ENCODE assay signal across 20 cellular contexts in genomic region chr5:1563617-1564181, GRCh38. TPM values are rescaled to one million over a fixed set of nuclear protein-coding genes. Genes with fewer than 3 reads are reported as not detected.
DNase-seq lines count a peak whose midpoint lies in the region; FAIRE-seq and TF ChIP-seq lines count a peak whose summit lies in the region.
"Had no signal": no experiment of that assay in that cellular context is flagged by ENCODE, and none has a peak within 500 bp of the region (broad histone marks: within the 10 kb centered on the region; RNA-seq: fewer than 3 reads in every experiment).

No MANE protein-coding gene starts in this region.

- H3K4me3 ChIP-seq in BLaER1 (no peak overlapping the region), HEK293 (ENCODE audit: low read depth, low read length) (no peak overlapping the region), endothelial cell of umbilical vein (replicated peaks in 1 of 3; ENCODE audit: insufficient read depth in 1 of 3, low read depth in 1 of 3, low read length in 3 of 3) (no peak overlapping the region), neutrophil (ENCODE audit: low read depth in 1 of 2, low read length in 1 of 2) (no peak overlapping the region)
- H3K4me3 ChIP-seq: GM12878, hepatocyte had no signal

- DNase-seq in endothelial cell of umbilical vein (ENCODE audit: low read depth, low spot score): no peak
- DNase-seq in cardiac septum (ENCODE audit: low spot score): no peak
- no peak for DNase-seq in NK-92 (lab: John Stamatoyannopoulos, UW; ENCODE audit: unreplicated experiment)
- no peak for DNase-seq in activated CD8-positive, alpha-beta memory T cell treated with anti-CD3 and anti-CD28 coated beads, Interleukin-2, amount 50 U/mL, for 48 hours
- DNase-seq in HK-2 (ENCODE audit: unreplicated experiment): no peak
- DNase-seq: activated CD4-positive, alpha-beta T cell treated with anti-CD3 and anti-CD28 coated beads, Interleukin-2, amount 50 U/mL, for 1 hour; CD8-positive, alpha-beta memory T cell; cerebellar nuclear complex; effector CD4-positive, alpha-beta T cell; NCI-H1092 treated with DMSO at 0.1 percent for 48 hours; NCI-H1930; NCI-H2227 treated with DMSO at 0.1 percent for 48 hours; occipital lobe; stimulated activated CD4-positive, alpha-beta T cell treated with anti-CD3 and anti-CD28 coated beads, Interleukin-12 subunit alpha, Interleukin-12 subunit beta, amount 100 ng/mL, for 4 hours had no signal

- no peak for TF ChIP-seq POLR2A in endothelial cell of umbilical vein (IDR thresholded peaks at IDR 0.05; ENCODE audit: low read depth, low read length)

- peak overlapping the region; percentile 59 for H2AFZ ChIP-seq in endothelial cell of umbilical vein (ENCODE audit: low read depth, low read length)
- H2AFZ ChIP-seq: hepatocyte had no signal

- TF ChIP-seq CTCF in HEK293 (tag by site-specific recombination; IDR thresholded peaks at IDR 0.05) (no peak), endothelial cell of umbilical vein (IDR thresholded peaks at IDR 0.05; ENCODE audit: extremely low read depth in 1 of 2, insufficient read depth in 1 of 2, low read depth in 1 of 2, low read length in 2 of 2) (no peak), neutrophil (IDR thresholded peaks at IDR 0.05) (no peak)

- CTCF ChIA-PET in HEK293 (lab: Yijun Ruan, JAX): no interaction called here
- CTCF ChIA-PET in endothelial cell of umbilical vein (lab: Charles Lee): no interaction called here

- no peaks in the 10 kb centered on the region for H3K79me2 ChIP-seq in endothelial cell of umbilical vein (ENCODE audit: control insufficient read depth, insufficient read depth, low read length)
- H3K79me2 ChIP-seq: hepatocyte had no signal

- no TSS peak for BruUV-seq in endothelial cell of umbilical vein (replicated peaks; lab: Mats Ljungman, UMichigan)

- H3K9me1 ChIP-seq in endothelial cell of umbilical vein (replicated peaks; ENCODE audit: control insufficient read depth, extremely low read depth, insufficient read depth, low read length): no peaks in the 10 kb centered on the region

- H3K9me3 ChIP-seq in BLaER1: no peaks in the 10 kb centered on the region
- H3K9me3 ChIP-seq in HEK293 (ENCODE audit: control insufficient read depth, insufficient read depth, low read depth, low read length): no peaks in the 10 kb centered on the region
- H3K9me3 ChIP-seq in endothelial cell of umbilical vein (replicated peaks; ENCODE audit: control insufficient read depth, insufficient read depth, low read length): no peaks in the 10 kb centered on the region
- no peaks in the 10 kb centered on the region for H3K9me3 ChIP-seq in neutrophil

- H3K4me2 ChIP-seq in BLaER1: peak overlapping the region; percentile 37; the same call in 1 of the 2 replicates
- no peak overlapping the region for H3K4me2 ChIP-seq in endothelial cell of umbilical vein (ENCODE audit: insufficient read depth, low read length)
- H3K4me2 ChIP-seq: hepatocyte had no signal

- H3K9ac ChIP-seq in BLaER1 (no peak overlapping the region), endothelial cell of umbilical vein (replicated peaks; ENCODE audit: extremely low read depth, insufficient read depth, low read length) (no peak overlapping the region)

- H3K4me1 ChIP-seq in BLaER1 (peaks cover 34% of the 10 kb centered on the region), HEK293 (ENCODE audit: control insufficient read depth, insufficient read depth, low read length) (no peaks in the 10 kb centered on the region), endothelial cell of umbilical vein (ENCODE audit: control insufficient read depth, extremely low read depth, insufficient read depth, low read length) (peaks cover 26% of the 10 kb centered on the region), neutrophil (ENCODE audit: control insufficient read depth in 1 of 2, insufficient read depth in 1 of 2, low read depth in 1 of 2, low read length in 1 of 2) (peaks cover 0 to 10% of the 10 kb centered on the region in 2 experiments)
- H3K4me1 ChIP-seq: foreskin keratinocyte had no signal

- POLR2A ChIA-PET in HEK293 (lab: Yijun Ruan, JAX) (no interaction called here), endothelial cell of umbilical vein (lab: Charles Lee) (no interaction called here)

- peak; percentile 89 for FAIRE-seq in endothelial cell of umbilical vein (lab: Jason Lieb, UNC)
- FAIRE-seq: GM12878 had no signal

- H3K36me3 ChIP-seq in BLaER1 (peaks cover 10% of the 10 kb centered on the region), HEK293 (ENCODE audit: control insufficient read depth in 2 of 2, insufficient read depth in 1 of 2, low read length in 2 of 2) (peaks cover 0 to 11% of the 10 kb centered on the region in 2 experiments; a peak in 1 of 3 replicates), endothelial cell of umbilical vein (ENCODE audit: control insufficient read depth in 2 of 2, extremely low read depth in 1 of 2, insufficient read depth in 2 of 2, low read length in 2 of 2) (no peaks in the 10 kb centered on the region), neutrophil (no peaks in the 10 kb centered on the region)

- H4K20me1 ChIP-seq in BLaER1 (0 out of 2 replicates have a peak, but pooled peaks cover 5% of the 10 kb centered on the region), endothelial cell of umbilical vein (replicated peaks; ENCODE audit: control insufficient read depth, extremely low read depth, insufficient read depth, low read length) (no peaks in the 10 kb centered on the region)

- dilution Hi-C loops in endothelial cell of umbilical vein (cut with MboI; ENCODE audit: extremely low pct_ligation_motif_present, low sequenced_read_pairs): no loop called here

- intact Hi-C loops in endothelial cell of umbilical vein (cut with micrococcal nuclease): loop anchor here (2.0 kb wide), 1 partner anchor 41 kb away; the partner anchor contains the start of gene LPCAT1
- intact Hi-C loops in cardiac septum (cut with DNase I): no loop called here

- no peaks in the 10 kb centered on the region for H3K27me3 ChIP-seq in BLaER1
- H3K27me3 ChIP-seq in endothelial cell of umbilical vein (ENCODE audit: control insufficient read depth in 2 of 2, insufficient read depth in 2 of 2, low read length in 2 of 2): no peaks in the 10 kb centered on the region
- H3K27me3 ChIP-seq in neutrophil: peaks cover 9% of the 10 kb centered on the region
- H3K27me3 ChIP-seq: foreskin keratinocyte, hepatocyte had no signal

- no peak overlapping the region for H3K27ac ChIP-seq in BLaER1
- no peak overlapping the region for H3K27ac ChIP-seq in HEK293 (ENCODE audit: extremely low read depth, low read depth, low read length)
- H3K27ac ChIP-seq in endothelial cell of umbilical vein (ENCODE audit: insufficient read depth, low read depth, low read length): peak overlapping the region; percentile 37
- peak overlapping the region; percentile 55 for H3K27ac ChIP-seq in neutrophil
- H3K27ac ChIP-seq: foreskin keratinocyte, hepatocyte had no signal

TF ChIP-seq in HEK293, 187 proteins besides CTCF, POLR2A, EP300 and RAD21 (continues in another document):
- 0 out of 2 replicates have a peak, but pooled peaks have one; percentile 6 for TF ChIP-seq GLIS2 (tag by site-specific recombination; IDR thresholded peaks at IDR 0.05)

TF ChIP-seq in endothelial cell of umbilical vein, 7 proteins besides CTCF, POLR2A, EP300 and RAD21:
- no peak for TF ChIP-seq MYC (IDR thresholded peaks at IDR 0.05; ENCODE audit: low read depth, low read length)
- TF ChIP-seq FOS (IDR thresholded peaks at IDR 0.05; ENCODE audit: borderline replicate concordance, insufficient read depth, low read length): no peak
- TF ChIP-seq POLR2AphosphoS5 (IDR thresholded peaks at IDR 0.05; ENCODE audit: insufficient read depth, low read depth, low read length): peak; percentile 15
- TF ChIP-seq JUN (IDR thresholded peaks at IDR 0.05; ENCODE audit: borderline replicate concordance, insufficient read depth, insufficient read length, low read depth): no peak
- no peak for TF ChIP-seq MAX (IDR thresholded peaks at IDR 0.05; ENCODE audit: insufficient read depth, insufficient read length)

RNA-seq across cellular contexts. Expression of gene LPCAT1, which starts 39.9 kb away (rescaled TPM):
- total RNA-seq in endothelial cell of umbilical vein (49.2 and 57.2 TPM in 2 replicates), cardiac septum (14.7 TPM)
- polyA plus RNA-seq in endothelial cell of umbilical vein: 27.7 and 28.9 TPM in 2 replicates
- polyA plus RNA-seq in endothelial cell of umbilical vein (2011; cell fraction: cytosol; rRNA removed): 22.7 and 30.8 TPM in 2 replicates
- polyA plus RNA-seq in endothelial cell of umbilical vein (2011; cell fraction: nucleus; rRNA removed): 40.7 and 46.4 TPM in 2 replicates
- polyA plus RNA-seq in endothelial cell of umbilical vein (2012): 27.3 and 29.3 TPM in 2 replicates
- 25.0 and 27.0 TPM in 2 replicates for polyA minus RNA-seq in endothelial cell of umbilical vein
- polyA minus RNA-seq in endothelial cell of umbilical vein (2011; cell fraction: cytosol; rRNA and poly(A)+ RNA removed): 80.1 TPM
- polyA minus RNA-seq in endothelial cell of umbilical vein (2011; cell fraction: nucleus; rRNA and poly(A)+ RNA removed): 14.7 and 15.2 TPM in 2 replicates

Comparison
In these comparisons a context has a peak if more than half of its experiments do, and no peak if none do; other contexts are left out.
1. H3K27ac ChIP-seq: peak in endothelial cell of umbilical vein (single experiment) and neutrophil (single experiment); none in BLaER1 (single experiment) and HEK293 (single experiment).